In the genomic region with DNA sequence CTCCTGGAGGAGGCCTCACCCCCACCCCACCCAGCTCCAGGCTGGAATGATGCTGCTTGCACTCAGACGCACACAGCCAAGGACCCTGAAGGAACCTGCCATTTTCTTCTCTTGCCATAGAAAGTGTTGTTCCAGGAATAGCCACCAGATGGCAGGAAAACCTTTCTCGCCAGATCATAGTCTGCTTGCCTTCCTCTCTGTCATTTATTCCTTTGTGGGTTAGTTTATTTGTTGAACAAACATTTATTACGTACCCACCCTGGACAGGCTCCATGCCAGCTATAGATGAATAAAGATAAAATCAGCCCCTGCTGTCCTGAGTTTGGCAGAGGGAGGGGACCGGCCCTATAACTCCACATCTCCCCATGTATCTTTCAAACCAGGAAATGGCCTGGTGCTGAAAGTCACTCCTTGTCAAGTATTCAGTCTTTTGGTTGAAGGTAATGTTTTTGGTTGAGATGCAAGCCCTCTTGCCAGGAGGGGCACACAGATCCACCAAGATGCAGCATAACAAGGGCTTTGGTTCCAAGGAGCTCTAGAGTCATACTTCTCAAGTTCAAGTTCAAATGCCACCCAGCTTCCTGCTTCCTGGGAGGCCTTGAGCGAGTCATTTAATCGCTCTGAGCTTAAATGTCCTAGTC, we compare ENCODE assay signal across 8 cellular contexts. TPM values are rescaled to one million over a fixed set of nuclear protein-coding genes. Genes with fewer than 3 reads are reported as not detected.
A peak's percentile ranks its signal among the peaks of the same experiment; 100 is the strongest.
DNase-seq lines count a peak whose midpoint lies in the region; ATAC-seq and TF ChIP-seq lines count a peak whose summit lies in the region.

No MANE protein-coding gene starts in this region.

- H3K9me3 ChIP-seq in ovary (no peaks in the 10 kb centered on the region), vagina (no peaks in the 10 kb centered on the region)

- H3K27me3 ChIP-seq in ovary (no peaks in the 10 kb centered on the region), vagina (no peaks in the 10 kb centered on the region)

- intact Hi-C loops in ovary (cut with DNase I): loop anchor here in 2 of 4 donors (5.0 to 10.0 kb wide), 2 partner anchors 292 to 294 kb away; no protein-coding TSS in a partner anchor
- intact Hi-C loops in vagina (cut with DNase I): loop anchor here (2.0 kb wide), 1 partner anchor 258 kb away; no protein-coding TSS in a partner anchor

- ATAC-seq in activated T-cell treated with anti-CD3 and anti-CD28 coated beads, Interleukin-2, amount 50 U/mL, for 72 hours (replicated peaks in 1 of 2): peak; percentile 61 to 70
- no peak for ATAC-seq in HG02970 (IDR thresholded peaks at IDR 0.05; ENCODE audit: low FRiP score, unreplicated experiment)

- peak overlapping the region; percentile 80 for H3K27ac Mint-ChIP-seq in activated T-cell treated with anti-CD3 and anti-CD28 coated beads, Interleukin-2, amount 50 U/mL, for 72 hours

- TF ChIP-seq CTCF in RWPE1 (conservative IDR thresholded peaks at IDR 0.05; ENCODE audit: low read depth): peak; percentile 84
- TF ChIP-seq CTCF in ovary (IDR thresholded peaks at IDR 0.05): peak; percentile 70 to 84 (median 80)
- peak; percentile 67 to 80 (median 77) for TF ChIP-seq CTCF in vagina (IDR thresholded peaks at IDR 0.05)

- H3K4me3 Mint-ChIP-seq in activated T-cell treated with anti-CD3 and anti-CD28 coated beads, Interleukin-2, amount 50 U/mL, for 72 hours: peak overlapping the region in 1 of 2 donors; percentile 49

- H3K4me1 ChIP-seq in ovary (ENCODE audit: insufficient read depth): no peaks in the 10 kb centered on the region
- H3K4me1 ChIP-seq in vagina: peaks cover 5% of the 10 kb centered on the region

- no peak overlapping the region for H3K4me3 ChIP-seq in ovary
- no peak overlapping the region for H3K4me3 ChIP-seq in vagina

- peaks cover 26% of the 10 kb centered on the region for H3K4me1 Mint-ChIP-seq in activated T-cell treated with anti-CD3 and anti-CD28 coated beads, Interleukin-2, amount 50 U/mL, for 72 hours (ENCODE audit: low read depth)

- H3K36me3 Mint-ChIP-seq in activated T-cell treated with anti-CD3 and anti-CD28 coated beads, Interleukin-2, amount 50 U/mL, for 72 hours (ENCODE audit: insufficient read depth in 2 of 2): no peaks in the 10 kb centered on the region

- no peak for TF ChIP-seq EP300 in ovary (IDR thresholded peaks at IDR 0.05)

- DNase-seq in Daoy (ENCODE audit: low read depth) (peak; percentile 77), LHCN-M2 (ENCODE audit: low read depth) (peak; percentile 62), RWPE1 (ENCODE audit: low spot score) (peak; percentile 45), fibroblast of the conjunctiva (ENCODE audit: low read depth) (peak; percentile 43), ovary (peak in 3 of 5 donors; percentile 38 to 69 (median 50)), vagina (ENCODE audit: extremely low spot score in 2 of 2) (no peak)
- DNase-seq in activated T-cell treated with anti-CD3 and anti-CD28 coated beads, Interleukin-2, amount 50 U/mL, for 72 hours: peak; percentile 77 to 83

- POLR2A ChIA-PET in RWPE1 (lab: Yijun Ruan, JAX; ENCODE audit: low non-redundant PET): interaction anchor here (0.5 kb wide), 1 partner anchor 131 kb away, joined by 3 read pairs; no protein-coding TSS in a partner anchor

- H3K27me3 Mint-ChIP-seq in activated T-cell treated with anti-CD3 and anti-CD28 coated beads, Interleukin-2, amount 50 U/mL, for 72 hours (ENCODE audit: low read depth): no peaks in the 10 kb centered on the region

- H3K27ac ChIP-seq in RWPE1 (no peak overlapping the region), ovary (no peak overlapping the region), vagina (no peak overlapping the region)

- no peaks in the 10 kb centered on the region for H3K36me3 ChIP-seq in ovary
- no peaks in the 10 kb centered on the region for H3K36me3 ChIP-seq in vagina

- WGBS in ovary, 3 donors: 33 to 42% (median 37%) methylated on average over 6 of the region's 6 CpGs

- TF ChIP-seq POLR2A in ovary (IDR thresholded peaks at IDR 0.05): no peak
- TF ChIP-seq POLR2A in vagina (IDR thresholded peaks at IDR 0.05): no peak

- no peaks in the 10 kb centered on the region for H3K9me3 Mint-ChIP-seq in activated T-cell treated with anti-CD3 and anti-CD28 coated beads, Interleukin-2, amount 50 U/mL, for 72 hours

- CTCF ChIA-PET in RWPE1 (lab: Yijun Ruan, JAX): interaction anchor here (0.7 to 13.5 kb wide), 14 partner anchors 16 to 293 kb away, joined by 3 to 265 read pairs (median 4); no protein-coding TSS in a partner anchor

RNA-seq across cellular contexts. Expression of a gene that starts 7.0 kb away (rescaled TPM):
- 5.1 and 5.5 TPM in 2 replicates for total RNA-seq in Daoy (2014; rRNA removed; shearing (Covaris generic))
- 0.46 and 0.51 TPM in 2 replicates for total RNA-seq in LHCN-M2 (2014; rRNA removed)
- 0.36 TPM for polyA plus RNA-seq in LHCN-M2 (2012)
- 10 to 100 TPM; 19.8 to 28.9 TPM for total RNA-seq in activated T-cell treated with anti-CD3 and anti-CD28 coated beads, Interleukin-2, amount 50 U/mL, for 72 hours
- 10 to 100 TPM in 5 of 7 donors, 1 to 10 TPM in 2; 5.5 to 18.0 (median 14.2) TPM for total RNA-seq in ovary
- 1 to 10 TPM; 3.2 to 5.0 TPM for polyA plus RNA-seq in ovary
- 10.1 TPM for total RNA-seq in vagina

RNA-seq across cellular contexts. Expression of a gene that starts 52.8 kb away (rescaled TPM):
- 0.46 and 0.60 TPM in 2 replicates for total RNA-seq in Daoy (2014; rRNA removed; shearing (Covaris generic))
- 0.23 and 0.38 TPM in 2 replicates for total RNA-seq in LHCN-M2 (2014; rRNA removed)
- 0.17 TPM for polyA plus RNA-seq in LHCN-M2 (2012)
- under 1 TPM; 0.31 to 0.53 TPM for total RNA-seq in activated T-cell treated with anti-CD3 and anti-CD28 coated beads, Interleukin-2, amount 50 U/mL, for 72 hours
- total RNA-seq in ovary: under 1 TPM in 4 of 7 donors, not detected in 3; 0.05 to 0.15 (median 0.05) TPM
- under 1 TPM; 0.03 to 0.06 TPM for polyA plus RNA-seq in ovary
- 1.7 TPM for total RNA-seq in vagina

Comparison
In these comparisons a context has a peak if more than half of its experiments do, and no peak if none do; other contexts are left out.
1. DNase-seq: peak in Daoy (single experiment), LHCN-M2 (single experiment), RWPE1 (single experiment), activated T-cell treated with anti-CD3 and anti-CD28 coated beads, Interleukin-2, amount 50 U/mL, for 72 hours (2 of 2), fibroblast of the conjunctiva (single experiment) and ovary (3 of 5); none in vagina (0 of 2).
2. Peak in every context shown above with its lines, with median percentiles within 50 percentile points of each other: CTCF ChIP-seq.